Comparison of ENCODE assay signal across 14 cellular contexts in the genomic region with DNA sequence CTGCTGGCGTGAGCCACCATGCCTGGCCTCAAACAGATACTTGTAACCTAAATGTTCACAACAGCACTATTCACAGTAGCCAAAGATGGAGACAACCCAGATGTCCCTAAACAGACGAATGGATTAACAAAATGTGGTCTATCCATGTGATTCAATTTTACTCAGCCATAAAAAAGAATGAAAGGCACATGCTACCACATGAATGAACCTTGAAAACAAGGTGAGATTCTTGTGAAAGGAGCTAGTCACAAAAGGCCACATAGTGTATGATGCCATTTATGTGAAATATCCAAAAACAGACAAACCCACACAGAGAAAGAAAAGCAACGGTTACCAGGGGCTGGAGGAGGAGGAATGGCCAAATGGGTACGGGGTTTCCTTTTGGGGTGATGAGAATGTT. TPM values are rescaled to one million over a fixed set of nuclear protein-coding genes. Genes with fewer than 3 reads are reported as not detected.
DNase-seq lines count a peak whose midpoint lies in the region; ATAC-seq and TF ChIP-seq lines count a peak whose summit lies in the region.
"Had no signal": no experiment of that assay in that cellular context is flagged by ENCODE, and none has a peak within 500 bp of the region (broad histone marks: within the 10 kb centered on the region; RNA-seq: fewer than 3 reads in every experiment).

No MANE protein-coding gene starts in this region.

- CTCF ChIA-PET in activated naive CD4-positive, alpha-beta T cell treated with anti-CD3 and anti-CD28 coated beads, Interleukin-2, amount 10 ng/mL, durations not matched to agents 7 days and 5 days (lab: Charles Lee), result interaction anchor here (2.3 kb wide), 1 partner anchor 108 kb away, joined by 7 read pairs; no protein-coding TSS in a partner anchor
- CTCF ChIA-PET in HCT116 (lab: Charles Lee), result no interaction called here

- H3K4me1 Mint-ChIP-seq in activated naive CD4-positive, alpha-beta T cell treated with anti-CD3 and anti-CD28 coated beads, Interleukin-2, amount 10 ng/mL, durations not matched to agents 7 days and 5 days, result peaks cover 8% of the 10 kb centered on the region

- no peaks in the 10 kb centered on the region for H3K9me3 ChIP-seq in HCT116 (ENCODE audit: control insufficient read depth in 1 of 2, insufficient read depth in 1 of 2, low read depth in 1 of 2, low read length in 2 of 2)
- no peaks in the 10 kb centered on the region for H3K9me3 ChIP-seq in SJCRH30 (replicated peaks)
- H3K9me3 ChIP-seq in left ventricle myocardium inferior (replicated peaks), result no peaks in the 10 kb centered on the region
- H3K9me3 ChIP-seq: Caco-2, HAP-1 had no signal

- RAD21 ChIA-PET in HCT116 (lab: Charles Lee; ENCODE audit: low non-redundant PET in 1 of 2, low total read pairs in 2 of 2, uncharacterized antibody in 2 of 2, unreplicated experiment in 2 of 2), result no interaction called here

- H3K9me3 Mint-ChIP-seq in activated naive CD4-positive, alpha-beta T cell treated with anti-CD3 and anti-CD28 coated beads, Interleukin-2, amount 10 ng/mL, durations not matched to agents 7 days and 5 days, result no peaks in the 10 kb centered on the region
- H3K9me3 Mint-ChIP-seq: CD4-positive, CD25-positive, alpha-beta regulatory T cell; CD8-positive, alpha-beta T cell had no signal

- H3K9me2 ChIP-seq in HCT116 (ENCODE audit: insufficient read depth), result no peaks in the 10 kb centered on the region

- no peak overlapping the region for H3K4me3 Mint-ChIP-seq in activated naive CD4-positive, alpha-beta T cell treated with anti-CD3 and anti-CD28 coated beads, Interleukin-2, amount 10 ng/mL, durations not matched to agents 7 days and 5 days
- H3K4me3 Mint-ChIP-seq: CD4-positive, CD25-positive, alpha-beta regulatory T cell; CD8-positive, alpha-beta T cell had no signal

- H3K27ac ChIP-seq in HCT116 (ENCODE audit: low read depth, low read length) (no peak overlapping the region), SJCRH30 (peak overlapping the region; percentile 74), left ventricle myocardium inferior (replicated peaks) (no peak overlapping the region)
- H3K27ac ChIP-seq: C4-2B had no signal

- TF ChIP-seq RAD21 in HCT116 (IDR thresholded peaks at IDR 0.05; ENCODE audit: low read depth), result no peak

- H3K79me2 ChIP-seq in HCT116 (ENCODE audit: insufficient read depth, low read length), result no peaks in the 10 kb centered on the region

- H3K4me1 ChIP-seq in HCT116 (ENCODE audit: control insufficient read depth in 1 of 2, insufficient read depth in 2 of 2, low read length in 2 of 2) (no peaks in the 10 kb centered on the region), SJCRH30 (peaks cover 27% of the 10 kb centered on the region), left ventricle myocardium inferior (no peaks in the 10 kb centered on the region)
- H3K4me1 ChIP-seq: HAP-1 had no signal

- H3K27me3 Mint-ChIP-seq in activated naive CD4-positive, alpha-beta T cell treated with anti-CD3 and anti-CD28 coated beads, Interleukin-2, amount 10 ng/mL, durations not matched to agents 7 days and 5 days, result peaks cover 27% of the 10 kb centered on the region
- H3K27me3 Mint-ChIP-seq: CD4-positive, CD25-positive, alpha-beta regulatory T cell had no signal

- H3K9ac ChIP-seq in HCT116 (ENCODE audit: low read length), result no peak overlapping the region

- no peaks in the 10 kb centered on the region for H4K20me1 ChIP-seq in HCT116 (ENCODE audit: insufficient read depth)

- peak overlapping the region; percentile 35 for H2AFZ ChIP-seq in HCT116 (ENCODE audit: low read depth, low read length, poor library complexity, severe bottlenecking)

- H3K27me3 ChIP-seq in HCT116 (ENCODE audit: insufficient read depth, low read length) (no peaks in the 10 kb centered on the region), SJCRH30 (no peaks in the 10 kb centered on the region), left ventricle myocardium inferior (ENCODE audit: low read depth) (no peaks in the 10 kb centered on the region)

- POLR2A ChIA-PET in HCT116 (lab: Charles Lee), result no interaction called here

- H3K36me3 Mint-ChIP-seq in activated naive CD4-positive, alpha-beta T cell treated with anti-CD3 and anti-CD28 coated beads, Interleukin-2, amount 10 ng/mL, durations not matched to agents 7 days and 5 days, result no peaks in the 10 kb centered on the region
- H3K36me3 Mint-ChIP-seq: CD4-positive, CD25-positive, alpha-beta regulatory T cell; CD8-positive, alpha-beta T cell had no signal

- TF ChIP-seq CTCF in HCT116 (IDR thresholded peaks at IDR 0.05 in 2 of 3, conservative IDR thresholded peaks at IDR 0.05 in 1 of 3; ENCODE audit: borderline replicate concordance in 1 of 3, insufficient read depth in 1 of 3, low read depth in 2 of 3, low read length in 2 of 3) (no peak), left ventricle myocardium inferior (IDR thresholded peaks at IDR 0.05; ENCODE audit: borderline replicate concordance) (no peak)

- H3K36me3 ChIP-seq in HCT116 (ENCODE audit: control insufficient read depth in 1 of 2, insufficient read depth in 2 of 2, low read length in 2 of 2) (no peaks in the 10 kb centered on the region), SJCRH30 (no peaks in the 10 kb centered on the region), left ventricle myocardium inferior (no peaks in the 10 kb centered on the region)
- H3K36me3 ChIP-seq: HAP-1 had no signal

- ATAC-seq in HCT116, result no peak
- ATAC-seq: CD8-positive, alpha-beta T cell had no signal

- TF ChIP-seq POLR2A in HCT116 (IDR thresholded peaks at IDR 0.05; ENCODE audit: borderline replicate concordance, extremely low read depth, insufficient read depth, insufficient read length), result no peak

- intact Hi-C loops in HCT116 (cut with micrococcal nuclease), result loop anchor here (5.0 kb wide), 3 partner anchors 51 to 531 kb away; partner anchors contain the start of gene POP5
- intact Hi-C loops in left ventricle myocardium inferior (cut with micrococcal nuclease), result no loop called here

- H3K27ac Mint-ChIP-seq in activated naive CD4-positive, alpha-beta T cell treated with anti-CD3 and anti-CD28 coated beads, Interleukin-2, amount 10 ng/mL, durations not matched to agents 7 days and 5 days, result peak overlapping the region; percentile 21
- H3K27ac Mint-ChIP-seq: CD4-positive, CD25-positive, alpha-beta regulatory T cell; CD8-positive, alpha-beta T cell had no signal

- H3K4me2 ChIP-seq in HCT116 (ENCODE audit: low read length), result no peak overlapping the region

- H3K4me3 ChIP-seq in HCT116 (replicated peaks in 1 of 2; ENCODE audit: low read depth in 1 of 2, low read length in 2 of 2), result no peak overlapping the region
- H3K4me3 ChIP-seq in SJCRH30, result no peak overlapping the region
- H3K4me3 ChIP-seq in left ventricle myocardium inferior, result no peak overlapping the region
- H3K4me3 ChIP-seq: HAP-1 had no signal

- no peak for DNase-seq in activated naive CD4-positive, alpha-beta T cell treated with anti-CD3 and anti-CD28 coated beads, Interleukin-2, amount 10 ng/mL, durations not matched to agents 7 days and 5 days
- no peak for DNase-seq in activated naive CD4-positive, alpha-beta T cell (lab: John Stamatoyannopoulos, UW)
- no peak for DNase-seq in HCT116 (ENCODE audit: low read depth, low spot score)
- DNase-seq in SJCRH30, result no peak
- no peak for DNase-seq in kidney glomerular epithelial cell (lab: John Stamatoyannopoulos, UW)
- no peak for DNase-seq in left ventricle myocardium inferior
- DNase-seq: Caco-2; CD4-positive, CD25-positive, alpha-beta regulatory T cell; CD8-positive, alpha-beta T cell; DMS153; DND-41; GOT3 had no signal

- BruUV-seq in HCT116 (replicated peaks; lab: Mats Ljungman, UMichigan), result no TSS peak

TF ChIP-seq in HCT116, 20 proteins besides CTCF, POLR2A, EP300 and RAD21 (continues in another document):
- TF ChIP-seq CEBPB (IDR thresholded peaks at IDR 0.05; ENCODE audit: low read depth) (no peak), SRF (IDR thresholded peaks at IDR 0.05; ENCODE audit: low read depth) (no peak), CBX3 (IDR thresholded peaks at IDR 0.05; ENCODE audit: low read depth) (no peak), SP1 (IDR thresholded peaks at IDR 0.05; ENCODE audit: low read depth) (no peak), JUND (IDR thresholded peaks at IDR 0.05) (no peak), EGR1 (IDR thresholded peaks at IDR 0.05; ENCODE audit: low read depth) (no peak), ZNF274 (IDR thresholded peaks at IDR 0.05; ENCODE audit: low read depth, low read length) (no peak), EZH2phosphoT487 (IDR thresholded peaks at IDR 0.05; ENCODE audit: borderline replicate concordance) (no peak), FOSL1 (IDR thresholded peaks at IDR 0.05; ENCODE audit: low read depth) (no peak), YY1 (IDR thresholded peaks at IDR 0.05; ENCODE audit: extremely low read depth, insufficient replicate concordance, low read depth, low read length) (no peak), ZFX (IDR thresholded peaks at IDR 0.05) (no peak), TCF7L2 (IDR thresholded peaks at IDR 0.05; ENCODE audit: borderline replicate concordance, extremely low read depth, insufficient read depth, insufficient read length) (no peak), ZBTB33 (IDR thresholded peaks at IDR 0.05; ENCODE audit: extremely low read depth, insufficient replicate concordance, low read length) (no peak), ATF3 (IDR thresholded peaks at IDR 0.05) (no peak)

RNA-seq across cellular contexts. Expression of gene P2RX7, which starts 19.6 kb away (rescaled TPM):
- total RNA-seq in HCT116 (2021; ENCODE audit: unreplicated experiment), result 1.5 TPM
- 0.53 and 0.60 TPM in 2 replicates for polyA plus RNA-seq in HCT116 (2012)
- total RNA-seq in SJCRH30 (2014; rRNA removed; shearing (Covaris generic)), result 1.3 and 2.5 TPM in 2 replicates
- 1.6 TPM for total RNA-seq in left ventricle myocardium inferior
- total RNA-seq: Caco-2 had no signal
